In the genomic region with DNA sequence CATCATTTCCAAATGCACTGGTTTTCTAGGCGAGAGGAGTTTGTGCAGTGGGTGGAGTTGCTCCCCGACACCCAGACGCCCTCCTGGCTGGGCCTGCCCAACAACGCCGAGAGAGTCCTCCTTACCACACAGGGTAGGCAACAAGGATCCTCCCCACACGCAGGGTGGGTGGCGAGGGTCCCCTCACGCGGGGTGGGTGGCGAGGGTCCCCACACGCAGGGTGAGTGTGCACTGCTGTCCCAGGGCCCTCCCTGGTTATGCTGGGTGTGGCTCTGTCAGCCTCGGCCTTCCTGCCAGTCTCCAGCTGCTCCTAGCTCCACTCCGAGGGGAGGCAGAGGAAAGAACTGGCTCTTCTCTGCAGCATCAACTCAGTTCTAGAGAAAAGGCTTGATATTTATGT, we compare ENCODE assay signal across 29 cellular contexts.
"Had no signal": no experiment of that assay in that cellular context is flagged by ENCODE, and none has a peak within 500 bp of the region (broad histone marks: within the 10 kb centered on the region; RNA-seq: fewer than 3 reads in every experiment).

No MANE protein-coding gene starts in this region.

- DNase-seq: activated CD4-positive, alpha-beta T cell treated with anti-CD3 and anti-CD28 coated beads for 48 hours; activated CD4-positive, alpha-beta T cell treated with anti-CD3 and anti-CD28 coated beads, Interleukin-2, amount 50 U/mL, for 48 hours; activated CD8-positive, alpha-beta memory T cell treated with anti-CD3 and anti-CD28 coated beads for 24 hours; activated effector memory CD4-positive, alpha-beta T cell treated with Interleukin-2 at 50 U/mL for 16 hours; activated naive CD4-positive, alpha-beta T cell treated with Interleukin-2 at 50 U/mL for 16 hours; activated naive CD8-positive, alpha-beta T cell treated with anti-CD3 and anti-CD28 coated beads, Interleukin-2, amount 50 U/mL, for 24 hours; central memory CD4-positive, alpha-beta T cell; endodermal cell; esophagus squamous epithelium; head of caudate nucleus; hippocampal formation; left cardiac atrium; mammary epithelial cell; naive thymus-derived CD8-positive, alpha-beta T cell; small intestine; stimulated activated CD4-positive, alpha-beta T cell treated with anti-CD3 and anti-CD28 coated beads, Interleukin-4, amount 100 ng/mL, for 4 hours; stimulated activated CD8-positive, alpha-beta memory T cell treated with anti-CD3 and anti-CD28 coated beads, Interleukin-4, amount 100 ng/mL, for 48 hours; SW 1271; T-helper 9 cell; testis; transverse colon; WERI-Rb-1 had no signal

- H3K27ac ChIP-seq: breast epithelium, esophagus squamous epithelium, testis, transverse colon had no signal

- H3K4me1 Mint-ChIP-seq: activated naive CD8-positive, alpha-beta T cell treated with anti-CD3 and anti-CD28 coated beads, Interleukin-2, amount 50 U/mL, for 24 hours; mesothelial cell of epicardium; naive thymus-derived CD8-positive, alpha-beta T cell; stimulated activated memory B cell treated with anti-CD40 and anti-IgM and Interleukin-4, amounts not matched to agents 10 μg/mL and 1 μg/mL and 100 μg/mL, for 72 hours had no signal

- H3K4me1 ChIP-seq: breast epithelium had no signal

- H3K4me3 Mint-ChIP-seq: activated naive CD8-positive, alpha-beta T cell treated with anti-CD3 and anti-CD28 coated beads, Interleukin-2, amount 50 U/mL, for 24 hours; endodermal cell; mesothelial cell of epicardium; naive thymus-derived CD8-positive, alpha-beta T cell; stimulated activated memory B cell treated with anti-CD40 and anti-IgM and Interleukin-4, amounts not matched to agents 10 μg/mL and 1 μg/mL and 100 μg/mL, for 72 hours; T-helper 1 cell treated with Interleukin-12 subunit alpha and Interleukin-12 subunit beta and Interleukin-4 antibody, amounts not matched to agents 30 μg/mL and 1 μg/mL, for 36 hours had no signal

- ATAC-seq: activated CD4-positive, CD25-positive, alpha-beta regulatory T cell treated with anti-CD3 and anti-CD28 coated beads, Interleukin-2, amount 50 U/mL, for 24 hours; activated naive CD8-positive, alpha-beta T cell treated with anti-CD3 and anti-CD28 coated beads, Interleukin-2, amount 50 U/mL, for 24 hours; gastroesophageal sphincter; naive thymus-derived CD8-positive, alpha-beta T cell; sciatic nerve; stimulated activated memory B cell treated with anti-CD40 and anti-IgM and Interleukin-4, amounts not matched to agents 10 μg/mL and 1 μg/mL and 100 μg/mL, for 72 hours had no signal

- H3K9me3 ChIP-seq: breast epithelium, esophagus squamous epithelium, gastroesophageal sphincter, testis, transverse colon had no signal

- H3K27me3 Mint-ChIP-seq: activated naive CD8-positive, alpha-beta T cell treated with anti-CD3 and anti-CD28 coated beads, Interleukin-2, amount 50 U/mL, for 24 hours; naive thymus-derived CD8-positive, alpha-beta T cell; stimulated activated memory B cell treated with anti-CD40 and anti-IgM and Interleukin-4, amounts not matched to agents 10 μg/mL and 1 μg/mL and 100 μg/mL, for 72 hours had no signal

- H3K9me3 Mint-ChIP-seq: activated naive CD8-positive, alpha-beta T cell treated with anti-CD3 and anti-CD28 coated beads, Interleukin-2, amount 50 U/mL, for 24 hours; endodermal cell; mesothelial cell of epicardium; naive thymus-derived CD8-positive, alpha-beta T cell; stimulated activated memory B cell treated with anti-CD40 and anti-IgM and Interleukin-4, amounts not matched to agents 10 μg/mL and 1 μg/mL and 100 μg/mL, for 72 hours; T-helper 1 cell treated with Interleukin-12 subunit alpha and Interleukin-12 subunit beta and Interleukin-4 antibody, amounts not matched to agents 30 μg/mL and 1 μg/mL, for 36 hours had no signal

- H3K27me3 ChIP-seq: breast epithelium, esophagus squamous epithelium, gastroesophageal sphincter, testis, transverse colon had no signal

- H3K4me3 ChIP-seq: breast epithelium, esophagus squamous epithelium, gastroesophageal sphincter, testis, transverse colon had no signal

- H3K27ac Mint-ChIP-seq: activated naive CD8-positive, alpha-beta T cell treated with anti-CD3 and anti-CD28 coated beads, Interleukin-2, amount 50 U/mL, for 24 hours; endodermal cell; mesothelial cell of epicardium; stimulated activated memory B cell treated with anti-CD40 and anti-IgM and Interleukin-4, amounts not matched to agents 10 μg/mL and 1 μg/mL and 100 μg/mL, for 72 hours; T-helper 1 cell treated with Interleukin-12 subunit alpha and Interleukin-12 subunit beta and Interleukin-4 antibody, amounts not matched to agents 30 μg/mL and 1 μg/mL, for 36 hours had no signal
